30 cellular contexts compared by ENCODE assay signal in genomic region chr20:17671565-17671964, GRCh38. TPM values are rescaled to one million over a fixed set of nuclear protein-coding genes. Genes with fewer than 3 reads are reported as not detected.
DNase-seq lines count a peak whose midpoint lies in the region; TF ChIP-seq lines count a peak whose summit lies in the region.
"Had no signal": no experiment of that assay in that cellular context is flagged by ENCODE, and none has a peak within 500 bp of the region (broad histone marks: within the 10 kb centered on the region; RNA-seq: fewer than 3 reads in every experiment).

No MANE protein-coding gene starts in this region.

- H3K9me3 Mint-ChIP-seq in chondrocyte (ENCODE audit: low read depth): no peaks in the 10 kb centered on the region
- H3K9me3 Mint-ChIP-seq: CD4-positive, CD25-positive, alpha-beta regulatory T cell had no signal

- no peak overlapping the region for H2AFZ ChIP-seq in OCI-LY7 (ENCODE audit: low read length)
- H2AFZ ChIP-seq: PC-9 had no signal

- TF ChIP-seq POLR2A in prostate gland (IDR thresholded peaks at IDR 0.05) (no peak), lower leg skin (IDR thresholded peaks at IDR 0.05) (no peak)

- peaks cover 36% of the 10 kb centered on the region for H3K4me1 ChIP-seq in left ventricle myocardium inferior
- peaks cover 16 to 26% of the 10 kb centered on the region in 2 experiments for H3K4me1 ChIP-seq in neutrophil (ENCODE audit: control insufficient read depth in 1 of 2, insufficient read depth in 1 of 2, low read depth in 1 of 2, low read length in 1 of 2)
- H3K4me1 ChIP-seq in prostate gland (replicated peaks): peaks cover 4% of the 10 kb centered on the region
- H3K4me1 ChIP-seq in OCI-LY7 (ENCODE audit: insufficient read depth, low read length, poor library complexity, severe bottlenecking): no peaks in the 10 kb centered on the region

- no peak overlapping the region for H3K4me2 ChIP-seq in OCI-LY7 (ENCODE audit: low read length)
- H3K4me2 ChIP-seq: PC-9 had no signal

- BruUV-seq in OCI-LY7 (replicated peaks; lab: Mats Ljungman, UMichigan): no TSS peak

- no peaks in the 10 kb centered on the region for H3K9me2 ChIP-seq in OCI-LY7 (ENCODE audit: insufficient read depth, low read length)

- H3K36me3 Mint-ChIP-seq in chondrocyte (ENCODE audit: low read depth): peaks cover 23% of the 10 kb centered on the region

- H3K4me3 Mint-ChIP-seq in chondrocyte (ENCODE audit: unreplicated experiment): no peak overlapping the region
- H3K4me3 Mint-ChIP-seq: B cell; CD4-positive, CD25-positive, alpha-beta regulatory T cell had no signal

- intact Hi-C loops in cardiac septum (cut with DNase I): no loop called here
- intact Hi-C loops in left ventricle myocardium inferior (cut with micrococcal nuclease): loop anchor here (10.0 kb wide), 1 partner anchor 223 kb away; no protein-coding TSS in a partner anchor
- intact Hi-C loops in prostate gland (cut with DNase I): no loop called here
- intact Hi-C loops in lower leg skin (cut with DNase I; ENCODE audit: low total_unique reads): no loop called here
- intact Hi-C loops in OCI-LY7 (cut with micrococcal nuclease; ENCODE audit: unreplicated experiment): no loop called here

- no peaks in the 10 kb centered on the region for H3K9me3 ChIP-seq in left ventricle myocardium inferior (replicated peaks)
- H3K9me3 ChIP-seq in neutrophil: no peaks in the 10 kb centered on the region
- no peaks in the 10 kb centered on the region for H3K9me3 ChIP-seq in prostate gland
- no peaks in the 10 kb centered on the region for H3K9me3 ChIP-seq in OCI-LY7 (ENCODE audit: low read length)

- H3K4me1 Mint-ChIP-seq in chondrocyte (ENCODE audit: low read depth): peaks cover 98% of the 10 kb centered on the region

- no peak overlapping the region for H3K4me3 ChIP-seq in left ventricle myocardium inferior
- H3K4me3 ChIP-seq in neutrophil (ENCODE audit: low read depth in 1 of 2, low read length in 1 of 2): peak overlapping the region in 1 of 2 experiments; percentile 28
- no peak overlapping the region for H3K4me3 ChIP-seq in prostate gland
- no peak overlapping the region for H3K4me3 ChIP-seq in lower leg skin (ENCODE audit: low read depth, poor library complexity, severe bottlenecking)
- no peak overlapping the region for H3K4me3 ChIP-seq in OCI-LY7 (ENCODE audit: low read depth, low read length, poor library complexity, severe bottlenecking)
- H3K4me3 ChIP-seq: GM12878, PC-9 had no signal

- H3K36me3 ChIP-seq in left ventricle myocardium inferior (peaks cover 3% of the 10 kb centered on the region), neutrophil (no peaks in the 10 kb centered on the region), prostate gland (no peaks in the 10 kb centered on the region), OCI-LY7 (ENCODE audit: insufficient read depth, low read length) (no peaks in the 10 kb centered on the region)

- CTCF ChIA-PET in GM10248 (lab: Yijun Ruan, JAX) (interaction anchor here (3.2 kb wide), 1 partner anchor 11 kb away, joined by 13 read pairs; the partner anchor contains the start of gene RRBP1), OCI-LY7 (lab: Charles Lee; ENCODE audit: unreplicated experiment) (no interaction called here)

- H3K27me3 ChIP-seq in left ventricle myocardium inferior (ENCODE audit: low read depth): no peaks in the 10 kb centered on the region
- no peaks in the 10 kb centered on the region for H3K27me3 ChIP-seq in neutrophil
- H3K27me3 ChIP-seq in prostate gland (replicated peaks; ENCODE audit: insufficient read depth): no peaks in the 10 kb centered on the region

- TF ChIP-seq CTCF in left ventricle myocardium inferior (IDR thresholded peaks at IDR 0.05; ENCODE audit: borderline replicate concordance) (no peak), chondrocyte (IDR thresholded peaks at IDR 0.05) (no peak), neutrophil (IDR thresholded peaks at IDR 0.05) (no peak), prostate gland (IDR thresholded peaks at IDR 0.05) (no peak), lower leg skin (IDR thresholded peaks at IDR 0.05) (no peak), GM10248 (IDR thresholded peaks at IDR 0.05; ENCODE audit: control extremely low read depth, extremely low read depth, low read depth, missing control alignments) (no peak), OCI-LY7 (conservative IDR thresholded peaks at IDR 0.05; ENCODE audit: low read length) (no peak)

- H3K27ac Mint-ChIP-seq in chondrocyte (ENCODE audit: unreplicated experiment): peak overlapping the region; percentile 56
- H3K27ac Mint-ChIP-seq: B cell had no signal

- H3K27me3 Mint-ChIP-seq in chondrocyte (ENCODE audit: low read depth): no peaks in the 10 kb centered on the region
- H3K27me3 Mint-ChIP-seq: B cell had no signal

- H4K20me1 ChIP-seq in OCI-LY7 (ENCODE audit: insufficient read depth, low read length): no peaks in the 10 kb centered on the region; the same call in 1 of the 2 replicates

- DNase-seq in cardiac septum (ENCODE audit: low spot score) (peak; percentile 54), left ventricle myocardium inferior (no peak), chondrocyte (ENCODE audit: low spot score) (no peak), prostate gland (ENCODE audit: low spot score) (no peak), lower leg skin (ENCODE audit: low spot score in 2 of 2) (no peak), GM10248 (ENCODE audit: extremely low spot score) (no peak), OCI-LY7 (ENCODE audit: low spot score) (no peak)
- DNase-seq: CD4-positive, CD25-positive, alpha-beta regulatory T cell; DMS53; KBM-7; NCI-H1105 treated with DMSO at 0.1 percent for 48 hours; NCI-H146; NCI-H1930; NCI-H2107; NCI-H446; NCI-H524 treated with DMSO at 0.1 percent for 48 hours; NCI-H774; PC-9; Right ventricle myocardium superior had no signal

- H3K27ac ChIP-seq in left ventricle myocardium inferior (replicated peaks) (no peak overlapping the region), neutrophil (peak overlapping the region; percentile 90), prostate gland (no peak overlapping the region), OCI-LY7 (ENCODE audit: low read depth, low read length, poor library complexity, severe bottlenecking) (no peak overlapping the region)
- H3K27ac ChIP-seq: 22Rv1, PC-9 had no signal

- POLR2A ChIA-PET in GM10248 (lab: Yijun Ruan, JAX): no interaction called here
- POLR2A ChIA-PET in OCI-LY7 (lab: Charles Lee): no interaction called here

- H3K79me2 ChIP-seq in OCI-LY7 (ENCODE audit: insufficient read depth, low read depth, low read length): no peaks in the 10 kb centered on the region

- 76% methylated on average over 4 of the region's 4 CpGs for WGBS in prostate gland
- WGBS in lower leg skin, 2 donors: 67 to 81% methylated on average over 4 of the region's 4 CpGs

RNA-seq across cellular contexts. Expression of gene RRBP1, which starts 10.5 kb away (rescaled TPM):
- total RNA-seq in cardiac septum (46.7 TPM), left ventricle myocardium inferior (31.3 TPM), chondrocyte (459 to 621 TPM (median 460 TPM) in 3 replicates), prostate gland (100 to 1,000 TPM; 112 to 148 TPM), lower leg skin (10 to 100 TPM; 33.7 to 57.7 (median 43.2) TPM), OCI-LY7 (2022) (41.2 and 46.3 TPM in 2 replicates)
- total RNA-seq in OCI-LY7 (2014; rRNA removed; shearing (Covaris generic)): 13.6 and 16.8 TPM in 2 replicates

RNA-seq across cellular contexts. Expression of gene BANF2, which starts 28.2 kb away (rescaled TPM):
- total RNA-seq in cardiac septum: not detected
- not detected for total RNA-seq in left ventricle myocardium inferior
- total RNA-seq in chondrocyte: not detected in 3 replicates
- 1 to 10 TPM in 1 of 2 donors, not detected in 1; 1.9 TPM for total RNA-seq in prostate gland
- not detected for total RNA-seq in lower leg skin
- not detected in 2 replicates for total RNA-seq in OCI-LY7 (2014; rRNA removed; shearing (Covaris generic))
- not detected in 2 replicates for total RNA-seq in OCI-LY7 (2022)
- total RNA-seq: B cell; CD4-positive, CD25-positive, alpha-beta regulatory T cell; Daoy; G401; GM12878; H4; LHCN-M2; MCF 10A; PC-9; Right ventricle myocardium superior; RPMI7951; SK-MEL-5 had no signal
